Comparison of ENCODE assay signal across 1 cellular context in the genomic region with DNA sequence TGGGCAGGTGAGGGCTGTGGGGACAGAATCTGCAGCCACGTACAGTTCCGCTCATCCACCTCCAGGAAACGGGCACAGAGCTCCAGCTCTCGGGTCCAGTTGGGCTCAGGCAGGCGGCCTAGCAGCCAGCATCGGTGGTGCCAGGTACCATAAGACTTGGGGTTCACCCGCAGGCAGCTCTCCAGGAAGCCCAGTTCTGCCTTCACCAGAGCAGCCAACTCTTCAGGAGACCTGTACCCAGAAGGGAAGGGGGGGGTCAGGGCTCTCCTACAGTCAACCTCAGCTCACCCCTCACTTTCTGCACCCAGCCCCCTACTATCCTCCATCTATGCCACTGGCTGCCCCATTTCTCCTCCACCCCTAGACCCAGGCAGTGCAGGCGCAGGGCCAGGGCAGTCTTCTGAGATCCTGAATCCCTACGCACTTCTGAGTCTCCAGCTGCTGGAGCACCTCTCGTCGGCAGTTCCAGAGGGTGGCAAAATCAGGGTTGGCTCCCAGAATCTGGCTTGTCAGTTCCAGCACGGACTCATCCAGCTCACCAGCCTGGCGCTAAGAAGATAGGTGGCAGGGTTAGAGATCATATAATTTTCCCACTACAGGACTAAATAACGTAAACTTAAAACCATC.
TF ChIP-seq lines count a peak whose summit lies in the region.

No MANE protein-coding gene starts in this region.

TF ChIP-seq in GM12878, 131 proteins besides CTCF, POLR2A, EP300 and RAD21:
- no peak for TF ChIP-seq NR2C1 (IDR thresholded peaks at IDR 0.05)
- no peak for TF ChIP-seq TCF12 (IDR thresholded peaks at IDR 0.05; ENCODE audit: low read depth, low read length)
- no peak for TF ChIP-seq SIN3A (IDR thresholded peaks at IDR 0.05; ENCODE audit: low read depth, low read length)
- no peak for TF ChIP-seq HCFC1 (IDR thresholded peaks at IDR 0.05; ENCODE audit: low read length)
- TF ChIP-seq SP1 (IDR thresholded peaks at IDR 0.05; ENCODE audit: low read depth, low read length) = no peak
- no peak for TF ChIP-seq ZZZ3 (IDR thresholded peaks at IDR 0.05; ENCODE audit: control insufficient read depth, insufficient read length, low read depth)
- no peak for TF ChIP-seq MYB (IDR thresholded peaks at IDR 0.05; ENCODE audit: borderline replicate concordance, low read depth, low read length)
- no peak for TF ChIP-seq POLR2AphosphoS5 (IDR thresholded peaks at IDR 0.05; ENCODE audit: low read length)
- TF ChIP-seq ATF7 (IDR thresholded peaks at IDR 0.05; ENCODE audit: low read depth) = no peak
- TF ChIP-seq ZNF24 (IDR thresholded peaks at IDR 0.05) = no peak
- no peak for TF ChIP-seq ZNF274 (IDR thresholded peaks at IDR 0.05; ENCODE audit: insufficient read depth, insufficient read length)
- TF ChIP-seq HSF1 (IDR thresholded peaks at IDR 0.05; ENCODE audit: low read depth, low read length) = no peak
- TF ChIP-seq RFX5 (IDR thresholded peaks at IDR 0.05; ENCODE audit: low read depth, low read length) = no peak
- no peak for TF ChIP-seq HDAC2 (IDR thresholded peaks at IDR 0.05)
